In genomic region chr17:2259769-2260536, GRCh38 we compare ENCODE assay signal across 8 cellular contexts. TPM values are rescaled to one million over a fixed set of nuclear protein-coding genes. Genes with fewer than 3 reads are reported as not detected.
DNase-seq lines count a peak whose midpoint lies in the region; ATAC-seq and TF ChIP-seq lines count a peak whose summit lies in the region.

No MANE protein-coding gene starts in this region.

- H3K36me3 ChIP-seq in mucosa of descending colon (ENCODE audit: low read depth) (no peaks in the 10 kb centered on the region), A673 (ENCODE audit: insufficient read depth, low read length, poor library complexity, severe bottlenecking) (peaks cover 8% of the 10 kb centered on the region)

- no peak overlapping the region for H3K27ac ChIP-seq in A673 (ENCODE audit: low read depth, low read length, poor library complexity, severe bottlenecking)

- ATAC-seq in GM19043 (IDR thresholded peaks at IDR 0.05; ENCODE audit: low read depth, unreplicated experiment), result peak; percentile 63
- peak; percentile 62 for ATAC-seq in HG03432 (IDR thresholded peaks at IDR 0.05; ENCODE audit: unreplicated experiment)
- peak; percentile 71 for ATAC-seq in mucosa of descending colon

- CTCF ChIA-PET in A673 (lab: Charles Lee), result no interaction called here

- no peaks in the 10 kb centered on the region for H3K27me3 ChIP-seq in A673 (replicated peaks; ENCODE audit: insufficient read depth, low read depth, low read length, poor library complexity)

- no TSS peak for BruUV-seq in A673 (replicated peaks; lab: Mats Ljungman, UMichigan)

- no peak overlapping the region for H3K4me3 ChIP-seq in mucosa of descending colon
- H3K4me3 ChIP-seq in A673 (ENCODE audit: low read depth, low read length, poor library complexity, severe bottlenecking), result no peak overlapping the region

- H3K9me3 ChIP-seq in mucosa of descending colon, result no peaks in the 10 kb centered on the region
- H3K9me3 ChIP-seq in A673 (ENCODE audit: low read depth, low read length, poor library complexity, severe bottlenecking), result no peaks in the 10 kb centered on the region

- POLR2A ChIA-PET in A673 (lab: Charles Lee; ENCODE audit: low non-redundant PET), result no interaction called here

- peak; percentile 83 for DNase-seq in activated CD8-positive, alpha-beta memory T cell treated with anti-CD3 and anti-CD28 coated beads, Interleukin-2, amount 50 U/mL, for 48 hours
- DNase-seq in mucosa of descending colon (peak in 1 of 3 donors; percentile 61), A673 (ENCODE audit: low spot score) (no peak), NCI-H1417 (lab: John Stamatoyannopoulos, UW) (no peak), NCI-H1417 treated with DMSO at 0.1 percent for 48 hours (lab: John Stamatoyannopoulos, UW) (no peak), SHP77 (lab: John Stamatoyannopoulos, UW) (no peak)

- H3K4me1 ChIP-seq in mucosa of descending colon (ENCODE audit: low read depth) (peaks cover 6% of the 10 kb centered on the region), A673 (ENCODE audit: insufficient read depth, low read length, poor library complexity, severe bottlenecking) (no peaks in the 10 kb centered on the region)

- TF ChIP-seq CTCF in mucosa of descending colon (IDR thresholded peaks at IDR 0.05), result no peak
- TF ChIP-seq CTCF in A673 (conservative IDR thresholded peaks at IDR 0.05; ENCODE audit: low read depth, low read length), result no peak

- intact Hi-C loops in mucosa of descending colon (cut with DNase I, micrococcal nuclease), result no loop called here
- intact Hi-C loops in A673 (cut with micrococcal nuclease; ENCODE audit: unreplicated experiment), result no loop called here

RNA-seq across cellular contexts. Expression of gene SMG6, which starts 43.6 kb away (rescaled TPM):
- total RNA-seq in mucosa of descending colon (10 to 100 TPM; 25.9 to 41.6 (median 38.8) TPM), A673 (2021) (36.1 and 38.4 TPM in 2 replicates)

RNA-seq across cellular contexts. Expression of gene SRR, which starts 43.8 kb away (rescaled TPM):
- total RNA-seq in mucosa of descending colon (10 to 100 TPM in 1 of 3 donors, 1 to 10 TPM in 2; 9.7 to 16.2 (median 9.8) TPM), A673 (2021) (37.9 and 51.0 TPM in 2 replicates)
